ENCODE assay signal across 8 cellular contexts in the genomic region with DNA sequence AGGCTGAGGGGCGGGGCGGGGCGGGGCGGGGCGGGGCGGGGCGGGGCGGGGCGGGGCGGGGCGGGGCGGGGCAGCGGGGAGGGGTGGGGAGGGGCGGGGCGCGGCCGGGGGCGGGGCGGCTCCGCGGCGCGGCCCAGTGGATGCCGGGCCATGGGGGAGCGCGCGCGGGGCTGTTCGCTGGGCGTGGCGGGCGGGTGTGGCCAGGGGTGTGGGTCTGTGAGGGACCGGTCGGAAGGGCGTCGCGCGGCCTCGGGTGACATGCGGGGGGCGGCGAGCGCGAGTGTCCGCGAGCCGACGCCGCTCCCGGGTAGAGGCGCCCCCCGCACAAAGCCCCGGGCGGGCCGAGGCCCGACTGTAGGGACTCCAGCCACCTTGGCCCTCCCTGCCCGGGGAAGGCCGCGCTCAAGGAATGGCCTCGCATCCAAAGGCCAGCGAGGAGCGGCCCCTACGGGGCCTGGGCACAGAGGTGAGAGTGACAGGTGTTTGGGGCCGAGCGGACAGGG. TPM values are rescaled to one million over a fixed set of nuclear protein-coding genes. Genes with fewer than 3 reads are reported as not detected.
A peak's percentile ranks its signal among the peaks of the same experiment; 100 is the strongest.
DNase-seq lines count a peak whose midpoint lies in the region; ATAC-seq, FAIRE-seq and TF ChIP-seq lines count a peak whose summit lies in the region.

A gene (plus strand): TSS at position 188 of the 503 bp plus-strand sequence. CDS start 71 bp downstream, at position 259.

- intact Hi-C loops in tibial artery (cut with DNase I; ENCODE audit: low total_unique reads), result no loop called here

- peaks cover 26 to 29% (median 26%) of the 10 kb centered on the region in 3 donors for H3K4me1 Mint-ChIP-seq in naive B cell

- H3K4me3 ChIP-seq in A549 (peak within 1 kb of the TSS; percentile 73), WI38 (ENCODE audit: low read depth, low read length) (peak within 1 kb of the TSS; percentile 75), epithelial cell of esophagus (ENCODE audit: low read length) (peak within 1 kb of the TSS; percentile 72), tibial artery (peak within 1 kb of the TSS; percentile 68 to 70)

- no peaks in the 10 kb centered on the region for H3K27me3 ChIP-seq in tibial artery

- peaks cover 27 to 40% of the 10 kb centered on the region in 2 donors for H3K36me3 Mint-ChIP-seq in naive B cell

- peak within 1 kb of the TSS; percentile 91 to 97 (median 95) for H3K4me3 Mint-ChIP-seq in naive B cell

- WGBS in A549 (ENCODE audit: missing lambda C conversion rate), result 2% methylated on average over 30 of the region's 65 CpGs

- H3K36me3 ChIP-seq in tibial artery, result peaks cover 42 to 55% (median 50%) of the 10 kb centered on the region in 3 donors

- H3K27ac ChIP-seq in A549, result peak within 1 kb of the TSS; percentile 84 to 93
- peak within 1 kb of the TSS; percentile 85 for H3K27ac ChIP-seq in tibial artery

- no peak for TF ChIP-seq POLR2A in A549 (IDR thresholded peaks at IDR 0.05; ENCODE audit: low read length)

- TF ChIP-seq RAD21 in A549 (conservative IDR thresholded peaks at IDR 0.05 in 1 of 2, IDR thresholded peaks at IDR 0.05 in 1 of 2), result no peak

- H3K27ac Mint-ChIP-seq in naive B cell, result peak within 1 kb of the TSS; percentile 87 to 99 (median 97)

- TF ChIP-seq CTCF in A549 (IDR thresholded peaks at IDR 0.05) (no peak), WI38 (IDR thresholded peaks at IDR 0.05; ENCODE audit: low read depth, low read length) (no peak), epithelial cell of esophagus (IDR thresholded peaks at IDR 0.05; ENCODE audit: insufficient read depth, low read depth, low read length, missing control alignments) (no peak), tibial artery (IDR thresholded peaks at IDR 0.05) (no peak)

- CTCF ChIA-PET in A549 (lab: Yijun Ruan, JAX), result no interaction called here

- H3K4me1 ChIP-seq in A549 (no peaks in the 10 kb centered on the region), tibial artery (peaks cover 0 to 19% (median 13%) of the 10 kb centered on the region in 4 donors)

- no peak for FAIRE-seq in A549 (lab: Jason Lieb, UNC)
- no peak for FAIRE-seq in HTR-8/SVneo (lab: Jason Lieb, UNC)

- H3K9me3 ChIP-seq in A549, result peaks cover 88% of the 10 kb centered on the region
- H3K9me3 ChIP-seq in tibial artery, result peaks cover 3 to 62% (median 57%) of the 10 kb centered on the region in 3 donors

- no peaks in the 10 kb centered on the region for H3K27me3 Mint-ChIP-seq in naive B cell

- TF ChIP-seq EP300 in A549 (IDR thresholded peaks at IDR 0.05), result no peak

- peak within 1 kb of the TSS; percentile 85 for H3K4me2 ChIP-seq in A549

- peaks cover 15 to 76% (median 60%) of the 10 kb centered on the region in 7 donors for H3K9me3 Mint-ChIP-seq in naive B cell

- POLR2A ChIA-PET in A549 (lab: Yijun Ruan, JAX), result interaction anchor here (1.0 kb wide), 1 partner anchor 701 kb away, joined by 3 read pairs; a partner anchor contains a TSS

- DNase-seq in A549 (ENCODE audit: low read depth in 1 of 2, low spot score in 1 of 2), result no peak
- peak; percentile 77 for DNase-seq in HTR-8/SVneo (ENCODE audit: insufficient read length, low spot score)
- DNase-seq in epithelial cell of esophagus (ENCODE audit: low read depth), result no peak
- no peak for DNase-seq in naive B cell
- peak; percentile 73 to 89 for DNase-seq in tibial artery
- DNase-seq in Ammon's horn (ENCODE audit: low spot score), result no peak

- peak; percentile 84 to 88 for ATAC-seq in A549
- ATAC-seq in GM18907 (IDR thresholded peaks at IDR 0.05; ENCODE audit: unreplicated experiment), result peak; percentile 42
- ATAC-seq in naive B cell (ENCODE audit: low read depth in 2 of 2), result peak; percentile 56 to 64

TF ChIP-seq in A549, 52 proteins besides CTCF, POLR2A, EP300 and RAD21:
- TF ChIP-seq HOXB13 (CRISPR knock-in tag; IDR thresholded peaks at IDR 0.05; ENCODE audit: low read depth) (0 out of 2 replicates have a peak, but pooled peaks have one; percentile 50), HOXB5 (CRISPR knock-in tag; IDR thresholded peaks at IDR 0.05) (0 out of 2 replicates have a peak, but pooled peaks have one; percentile 31), PHF8 (IDR thresholded peaks at IDR 0.05; ENCODE audit: borderline replicate concordance, low read depth) (peak; percentile 46), RARB (CRISPR knock-in tag; IDR thresholded peaks at IDR 0.05) (no peak), RNF2 (IDR thresholded peaks at IDR 0.05; ENCODE audit: borderline replicate concordance, low read depth) (0 out of 2 replicates have a peak, but pooled peaks have one; percentile 25), RCOR1 (IDR thresholded peaks at IDR 0.05; ENCODE audit: low read depth, low read length) (no peak), CBX2 (IDR thresholded peaks at IDR 0.05; ENCODE audit: borderline replicate concordance, low read depth) (no peak), NFE2L2 (conservative IDR thresholded peaks at IDR 0.05; ENCODE audit: low read length) (no peak)
- TF ChIP-seq, protein P1, sequence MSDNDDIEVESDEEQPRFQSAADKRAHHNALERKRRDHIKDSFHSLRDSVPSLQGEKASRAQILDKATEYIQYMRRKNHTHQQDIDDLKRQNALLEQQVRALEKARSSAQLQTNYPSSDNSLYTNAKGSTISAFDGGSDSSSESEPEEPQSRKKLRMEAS (IDR thresholded peaks at IDR 0.05), result peak; percentile 67; the same call in 1 of the 2 replicates
- TF ChIP-seq, protein P2, sequence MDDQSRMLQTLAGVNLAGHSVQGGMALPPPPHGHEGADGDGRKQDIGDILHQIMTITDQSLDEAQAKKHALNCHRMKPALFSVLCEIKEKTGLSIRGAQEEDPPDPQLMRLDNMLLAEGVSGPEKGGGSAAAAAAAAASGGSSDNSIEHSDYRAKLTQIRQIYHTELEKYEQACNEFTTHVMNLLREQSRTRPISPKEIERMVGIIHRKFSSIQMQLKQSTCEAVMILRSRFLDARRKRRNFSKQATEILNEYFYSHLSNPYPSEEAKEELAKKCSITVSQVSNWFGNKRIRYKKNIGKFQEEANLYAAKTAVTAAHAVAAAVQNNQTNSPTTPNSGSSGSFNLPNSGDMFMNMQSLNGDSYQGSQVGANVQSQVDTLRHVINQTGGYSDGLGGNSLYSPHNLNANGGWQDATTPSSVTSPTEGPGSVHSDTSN (IDR thresholded peaks at IDR 0.05), result no peak
- TF ChIP-seq, protein P3, sequence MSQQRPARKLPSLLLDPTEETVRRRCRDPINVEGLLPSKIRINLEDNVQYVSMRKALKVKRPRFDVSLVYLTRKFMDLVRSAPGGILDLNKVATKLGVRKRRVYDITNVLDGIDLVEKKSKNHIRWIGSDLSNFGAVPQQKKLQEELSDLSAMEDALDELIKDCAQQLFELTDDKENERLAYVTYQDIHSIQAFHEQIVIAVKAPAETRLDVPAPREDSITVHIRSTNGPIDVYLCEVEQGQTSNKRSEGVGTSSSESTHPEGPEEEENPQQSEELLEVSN (IDR thresholded peaks at IDR 0.05; ENCODE audit: borderline replicate concordance, low read depth), result peak; percentile 78; the same call in 1 of the 2 replicates

RNA-seq across cellular contexts. Expression of the gene that starts here (rescaled TPM):
- polyA plus RNA-seq in A549 (2011; rRNA removed) (7.9 and 8.1 TPM in 2 replicates), A549 (2017; fragmentation: RNase III; extraction: RNeasy Plus Mini Kit Qiagen cat#74134 plus additional on column Dnase treatment) (2.4 to 2.8 TPM (median 2.7 TPM) in 3 replicates), naive B cell (ENCODE audit: low read depth in 6 of 6) (1 to 10 TPM in 5 of 6 donors, not detected in 1; 1.8 to 4.7 (median 4.1) TPM)
- 1.3 and 1.4 TPM in 2 replicates for polyA plus RNA-seq in A549 (2012; cell fraction: cytosol; rRNA removed)
- polyA plus RNA-seq in A549 (2012; cell fraction: nucleus; rRNA removed), result 1.4 and 1.6 TPM in 2 replicates
- polyA minus RNA-seq in A549 (2011; rRNA and poly(A)+ RNA removed), result 4.3 and 4.9 TPM in 2 replicates

Comparison
In these comparisons a context has a peak if more than half of its experiments do, and no peak if none do; other contexts are left out.
1. DNase-seq: peak in HTR-8/SVneo (single experiment) and tibial artery (2 of 2); none in A549 (0 of 2), epithelial cell of esophagus (single experiment), naive B cell (single experiment) and Ammon's horn (single experiment).
2. Peak in every context shown above with its lines, with median percentiles within 50 percentile points of each other: ATAC-seq and H3K4me3 ChIP-seq.